Comparison of ENCODE assay signal across 17 cellular contexts in the genomic region with DNA sequence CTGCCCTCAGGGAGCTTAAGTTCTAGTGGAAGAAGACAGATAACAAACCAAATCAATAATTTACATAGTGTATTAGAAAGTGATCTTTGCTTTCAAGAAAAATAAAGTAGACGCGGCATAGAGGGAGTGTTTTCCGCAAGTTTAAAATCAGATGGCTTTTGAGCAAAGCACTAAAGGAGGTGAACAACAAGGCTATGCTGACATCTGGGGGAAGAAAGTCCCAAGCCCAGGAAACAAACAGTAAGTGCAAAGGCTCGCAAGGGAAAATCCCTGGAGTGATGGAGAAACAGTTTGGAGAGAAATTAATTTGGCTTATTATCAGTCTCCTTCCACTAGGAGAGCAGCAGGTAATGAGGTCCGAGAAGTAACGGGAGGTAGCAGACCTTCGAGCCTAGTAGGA. TPM values are rescaled to one million over a fixed set of nuclear protein-coding genes. Genes with fewer than 3 reads are reported as not detected.
DNase-seq lines count a peak whose midpoint lies in the region; ATAC-seq, FAIRE-seq and TF ChIP-seq lines count a peak whose summit lies in the region.
"Had no signal": no experiment of that assay in that cellular context is flagged by ENCODE, and none has a peak within 500 bp of the region (broad histone marks: within the 10 kb centered on the region; RNA-seq: fewer than 3 reads in every experiment).

No MANE protein-coding gene starts in this region.

- TF ChIP-seq CTCF in K562 (IDR thresholded peaks at IDR 0.05 in 2 of 3, conservative IDR thresholded peaks at IDR 0.05 in 1 of 3; ENCODE audit: insufficient read depth in 2 of 3, low read depth in 1 of 3, low read length in 3 of 3) (0 out of 6 replicates have a peak, but pooled peaks of 1 of the 3 experiments have one; percentile 3), nephron (IDR thresholded peaks at IDR 0.05; ENCODE audit: unreplicated experiment in 3 of 3) (no peak), body of pancreas (IDR thresholded peaks at IDR 0.05) (no peak)

- WGBS in K562 (ENCODE audit: insufficient coverage, low coverage, missing lambda C conversion rate): 86% methylated on average over 7 of the region's 7 CpGs
- 72 to 74% methylated on average over 7 of the region's 7 CpGs for WGBS in body of pancreas, 2 donors

- in situ Hi-C loops in K562 (cut with MboI): loop anchor here (5.0 kb wide), 3 partner anchors 79 to 326 kb away; partner anchors contain the start of gene CYP17A1

- H3K27ac Mint-ChIP-seq in T-helper 2 cell treated with Interferon-gamma antibody and Interleukin-4, amounts not matched to agents 5 μg/mL and 100 μg/mL, for 36 hours: no peak overlapping the region
- H3K27ac Mint-ChIP-seq in nephron: peak overlapping the region in 1 of 3 experiments; percentile 2

- TF ChIP-seq EP300 in K562 (IDR thresholded peaks at IDR 0.05; ENCODE audit: low read length): no peak

- H3K4me1 Mint-ChIP-seq in T-helper 2 cell treated with Interferon-gamma antibody and Interleukin-4, amounts not matched to agents 5 μg/mL and 100 μg/mL, for 36 hours (ENCODE audit: low read depth): peaks cover 37% of the 10 kb centered on the region
- H3K4me1 Mint-ChIP-seq in nephron: peaks cover 27% of the 10 kb centered on the region

- H3K9me2 ChIP-seq in Karpas-422 (replicated peaks; ENCODE audit: insufficient read depth, low read length): no peaks in the 10 kb centered on the region

- POLR2A ChIA-PET in K562 (lab: Yijun Ruan, JAX): no interaction called here

- no peak overlapping the region for H3K9ac ChIP-seq in Karpas-422 (ENCODE audit: low read length)
- H3K9ac ChIP-seq in K562 (ENCODE audit: insufficient read depth in 1 of 2, low read depth in 2 of 2, low read length in 2 of 2): no peak overlapping the region

- intact Hi-C loops in K562 (cut with micrococcal nuclease) (loop anchor here (5.0 to 10.0 kb wide), 3 partner anchors 46 to 569 kb away; no protein-coding TSS in a partner anchor), body of pancreas (cut with DNase I) (loop anchor here (5.0 kb wide), 1 partner anchor 326 kb away; no protein-coding TSS in a partner anchor)

- ATAC-seq in K562: no peak
- ATAC-seq in HG03469 (IDR thresholded peaks at IDR 0.05; ENCODE audit: unreplicated experiment): no peak
- ATAC-seq in body of pancreas: no peak
- ATAC-seq: Right ventricle myocardium inferior had no signal

- no peak overlapping the region for H3K4me3 ChIP-seq in Karpas-422 (ENCODE audit: low read length)
- H3K4me3 ChIP-seq in K562: no peak overlapping the region
- no peak overlapping the region for H3K4me3 ChIP-seq in body of pancreas

- H3K9me1 ChIP-seq in K562 (ENCODE audit: control insufficient read depth, insufficient read depth, low read length): no peaks in the 10 kb centered on the region

- no peaks in the 10 kb centered on the region for H4K20me1 ChIP-seq in Karpas-422 (ENCODE audit: insufficient read depth, low read depth, low read length)
- no peaks in the 10 kb centered on the region for H4K20me1 ChIP-seq in K562 (replicated peaks; ENCODE audit: control insufficient read depth, insufficient read depth, low read length)

- no peak for TF ChIP-seq RAD21 in K562 (CRISPR knock-in tag; conservative IDR thresholded peaks at IDR 0.05 in 1 of 2, IDR thresholded peaks at IDR 0.05 in 1 of 2)

- CTCF ChIA-PET in K562 (lab: Yijun Ruan, JAX; ENCODE audit: low intra/inter-chr PET ratio): interaction anchor here (3.7 kb wide), 1 partner anchor 153 kb away, joined by 61 read pairs; no protein-coding TSS in a partner anchor

- no peak overlapping the region for H2AFZ ChIP-seq in Karpas-422 (ENCODE audit: low read length)
- peak overlapping the region; percentile 85 for H2AFZ ChIP-seq in K562 (ENCODE audit: low read depth, low read length)

- H3K27me3 ChIP-seq in Karpas-422 (ENCODE audit: low read length): no peaks in the 10 kb centered on the region
- H3K27me3 ChIP-seq in K562 (ENCODE audit: control insufficient read depth in 2 of 2, insufficient read depth in 2 of 2, low read length in 2 of 2): no peaks in the 10 kb centered on the region
- H3K27me3 ChIP-seq in body of pancreas: no peaks in the 10 kb centered on the region
- H3K27me3 ChIP-seq: transverse colon had no signal

- peak overlapping the region; percentile 94 for H3K4me3 Mint-ChIP-seq in T-helper 2 cell treated with Interferon-gamma antibody and Interleukin-4, amounts not matched to agents 5 μg/mL and 100 μg/mL, for 36 hours
- peak overlapping the region; percentile 69 to 83 (median 82) for H3K4me3 Mint-ChIP-seq in nephron

- BruUV-seq in K562 (replicated peaks; lab: Mats Ljungman, UMichigan): no TSS peak

- peaks cover 11% of the 10 kb centered on the region for H3K36me3 Mint-ChIP-seq in T-helper 2 cell treated with Interferon-gamma antibody and Interleukin-4, amounts not matched to agents 5 μg/mL and 100 μg/mL, for 36 hours (ENCODE audit: low read depth)
- no peaks in the 10 kb centered on the region for H3K36me3 Mint-ChIP-seq in nephron (ENCODE audit: low read depth)

- H3K4me1 ChIP-seq in Karpas-422 (ENCODE audit: low read length) (peaks cover 25% of the 10 kb centered on the region), K562 (replicated peaks in 1 of 2; ENCODE audit: control insufficient read depth in 2 of 2, insufficient read depth in 2 of 2, low read length in 2 of 2) (peaks cover 0 to 26% of the 10 kb centered on the region in 2 experiments; a peak in 3 of 5 replicates), body of pancreas (peaks cover 35% of the 10 kb centered on the region)

- H3K4me2 ChIP-seq in Karpas-422 (ENCODE audit: low read depth, low read length, poor library complexity, severe bottlenecking) (peak overlapping the region; percentile 39), K562 (ENCODE audit: insufficient read depth, low read length) (peak overlapping the region; percentile 29; the same call in 1 of the 2 replicates)

- no peaks in the 10 kb centered on the region for H3K36me3 ChIP-seq in Karpas-422 (ENCODE audit: insufficient read depth, low read length)
- no peaks in the 10 kb centered on the region for H3K36me3 ChIP-seq in K562 (ENCODE audit: control insufficient read depth, insufficient read depth, low read length)
- no peaks in the 10 kb centered on the region for H3K36me3 ChIP-seq in body of pancreas (replicated peaks in 1 of 2; ENCODE audit: insufficient read depth in 1 of 2, low read depth in 2 of 2)
- H3K36me3 ChIP-seq: transverse colon had no signal

- no peak for FAIRE-seq in K562 (lab: Jason Lieb, UNC)
- FAIRE-seq: A204.1, frontal cortex had no signal

- H3K79me2 ChIP-seq in Karpas-422 (ENCODE audit: low read length): no peaks in the 10 kb centered on the region
- peaks cover 21% of the 10 kb centered on the region for H3K79me2 ChIP-seq in K562 (ENCODE audit: control insufficient read depth, insufficient read depth, low read length)

- TF ChIP-seq POLR2A in K562 (conservative IDR thresholded peaks at IDR 0.05) (no peak), body of pancreas (IDR thresholded peaks at IDR 0.05) (no peak)

- peaks cover 6% of the 10 kb centered on the region for H3K27me3 Mint-ChIP-seq in T-helper 2 cell treated with Interferon-gamma antibody and Interleukin-4, amounts not matched to agents 5 μg/mL and 100 μg/mL, for 36 hours (ENCODE audit: low read depth)
- peaks cover 19% of the 10 kb centered on the region for H3K27me3 Mint-ChIP-seq in nephron (ENCODE audit: low read depth)

- H3K9me3 ChIP-seq in Karpas-422 (ENCODE audit: low read length) (no peaks in the 10 kb centered on the region), K562 (replicated peaks; ENCODE audit: control insufficient read depth, insufficient read depth, low read depth, low read length) (no peaks in the 10 kb centered on the region), body of pancreas (no peaks in the 10 kb centered on the region)
- H3K9me3 ChIP-seq: transverse colon had no signal

- DNase-seq in T-helper 2 cell treated with Interferon-gamma antibody and Interleukin-4, amounts not matched to agents 5 μg/mL and 100 μg/mL, for 36 hours (ENCODE audit: low spot score): no peak
- DNase-seq in T-helper 2 cell (no peak), Karpas-422 (no peak), K562 (ENCODE audit: extremely low read depth in 1 of 4, low spot score in 3 of 4) (no peak), body of pancreas (no peak), NCI-H1048 (lab: John Stamatoyannopoulos, UW) (no peak)
- DNase-seq: amniotic stem cell, DMS153, kidney glomerular epithelial cell, NCI-H1105, NCI-H510A treated with DMSO at 0.1 percent for 48 hours, transverse colon had no signal

- H3K27ac ChIP-seq in Karpas-422 (ENCODE audit: low read length) (no peak overlapping the region), K562 (ENCODE audit: extremely low read depth, low read depth, low read length) (no peak overlapping the region), body of pancreas (no peak overlapping the region)

- no peaks in the 10 kb centered on the region for H3K9me3 Mint-ChIP-seq in T-helper 2 cell treated with Interferon-gamma antibody and Interleukin-4, amounts not matched to agents 5 μg/mL and 100 μg/mL, for 36 hours
- H3K9me3 Mint-ChIP-seq in nephron: no peaks in the 10 kb centered on the region

RNA-seq across cellular contexts. Expression of gene CNNM2, which starts 1.9 kb away (rescaled TPM):
- 5.5 and 7.6 TPM in 2 replicates for total RNA-seq in Karpas-422 (2014; rRNA removed; shearing (Covaris generic); ENCODE audit: low replicate concordance)
- total RNA-seq in K562 (2011; cell fraction: chromatin; rRNA removed; ENCODE audit: low replicate concordance): 12.8 and 21.8 TPM in 2 replicates
- total RNA-seq in K562 (2011; cell fraction: nucleolus; rRNA removed): 8.7 and 9.2 TPM in 2 replicates
- 8.9 and 12.8 TPM in 2 replicates for total RNA-seq in K562 (2011; cell fraction: nucleoplasm; rRNA removed)
- total RNA-seq in K562 (2014; rRNA removed) (4.0 and 5.9 TPM in 2 replicates), K562 (2014; rRNA removed; fragmentation: Illumina TruSeq; extraction: Trizol) (1.2 and 1.4 TPM in 2 replicates), K562 (2015; rRNA removed; fragmentation: Illumina TruSeq; extraction: Trizol) (1.2 and 1.5 TPM in 2 replicates), K562 (2021) (5.0 and 5.7 TPM in 2 replicates), body of pancreas (1 to 10 TPM; 3.4 to 5.3 TPM)
- polyA plus RNA-seq in K562 (2011; rRNA removed) (1.3 and 1.7 TPM in 2 replicates), K562 (2014; fragmentation: Illumina TruSeq; extraction: Trizol) (2.1 and 2.7 TPM in 2 replicates), K562 (2014; fragmentation: Nextera tagmentation; extraction: Ambion mirVana) (under 1 TPM; 0.21 to 0.23 TPM), K562 (2014; rRNA removed) (0.93 and 2.2 TPM in 2 replicates)
- 1.2 and 2.0 TPM in 2 replicates for polyA plus RNA-seq in K562 (2011; cell fraction: cytosol; rRNA removed)
- 2.6 and 5.1 TPM in 2 replicates for polyA plus RNA-seq in K562 (2011; cell fraction: nucleus; rRNA removed)
- polyA plus RNA-seq in K562 (2012): 4.0 and 4.6 TPM in 2 replicates
- 2.2 and 2.8 TPM in 2 replicates for polyA minus RNA-seq in K562 (2011; rRNA and poly(A)+ RNA removed)
- 1.9 and 2.9 TPM in 2 replicates for polyA minus RNA-seq in K562 (2011; cell fraction: cytosol; rRNA and poly(A)+ RNA removed)
- polyA minus RNA-seq in K562 (2011; cell fraction: nucleus; rRNA and poly(A)+ RNA removed): 2.6 and 4.9 TPM in 2 replicates

RNA-seq across cellular contexts. Expression of gene AS3MT, which starts 46.9 kb away (rescaled TPM):
- not detected in 2 replicates for total RNA-seq in Karpas-422 (2014; rRNA removed; shearing (Covaris generic); ENCODE audit: low replicate concordance)
- 0.39 and 1.4 TPM in 2 replicates for total RNA-seq in K562 (2011; cell fraction: chromatin; rRNA removed; ENCODE audit: low replicate concordance)
- 0.39 and 0.50 TPM in 2 replicates for total RNA-seq in K562 (2011; cell fraction: nucleolus; rRNA removed)
- 0.38 and 0.88 TPM in 2 replicates for total RNA-seq in K562 (2011; cell fraction: nucleoplasm; rRNA removed)
- total RNA-seq in K562 (2014; rRNA removed): not detected in 2 replicates
- total RNA-seq in K562 (2014; rRNA removed; fragmentation: Illumina TruSeq; extraction: Trizol): 0.33 and 0.41 TPM in 2 replicates
- total RNA-seq in K562 (2015; rRNA removed; fragmentation: Illumina TruSeq; extraction: Trizol): 0.30 TPM in 1 of 2 replicates, not detected in the other
- total RNA-seq in K562 (2021): 0.25 and 0.29 TPM in 2 replicates
- 0.07 TPM in 1 of 2 replicates, not detected in the other for polyA plus RNA-seq in K562 (2011; rRNA removed)
- 0.04 TPM in 1 of 2 replicates, not detected in the other for polyA plus RNA-seq in K562 (2011; cell fraction: cytosol; rRNA removed)
- 0.06 and 0.15 TPM in 2 replicates for polyA plus RNA-seq in K562 (2011; cell fraction: nucleus; rRNA removed)
- 0.29 TPM in 1 of 2 replicates, not detected in the other for polyA plus RNA-seq in K562 (2012)
- 0.19 TPM in 1 of 2 replicates, not detected in the other for polyA plus RNA-seq in K562 (2014; fragmentation: Illumina TruSeq; extraction: Trizol)
- under 1 TPM; 0.04 to 0.14 TPM for polyA plus RNA-seq in K562 (2014; fragmentation: Nextera tagmentation; extraction: Ambion mirVana)
- 0.24 and 0.58 TPM in 2 replicates for polyA plus RNA-seq in K562 (2014; rRNA removed)
- polyA minus RNA-seq in K562 (2011; rRNA and poly(A)+ RNA removed): 0.51 TPM in 1 of 2 replicates, not detected in the other
- not detected in 2 replicates for polyA minus RNA-seq in K562 (2011; cell fraction: cytosol; rRNA and poly(A)+ RNA removed)
- polyA minus RNA-seq in K562 (2011; cell fraction: nucleus; rRNA and poly(A)+ RNA removed): 0.13 and 0.33 TPM in 2 replicates
- 1 to 10 TPM; 4.0 to 4.7 TPM for total RNA-seq in body of pancreas
